In the genomic region with DNA sequence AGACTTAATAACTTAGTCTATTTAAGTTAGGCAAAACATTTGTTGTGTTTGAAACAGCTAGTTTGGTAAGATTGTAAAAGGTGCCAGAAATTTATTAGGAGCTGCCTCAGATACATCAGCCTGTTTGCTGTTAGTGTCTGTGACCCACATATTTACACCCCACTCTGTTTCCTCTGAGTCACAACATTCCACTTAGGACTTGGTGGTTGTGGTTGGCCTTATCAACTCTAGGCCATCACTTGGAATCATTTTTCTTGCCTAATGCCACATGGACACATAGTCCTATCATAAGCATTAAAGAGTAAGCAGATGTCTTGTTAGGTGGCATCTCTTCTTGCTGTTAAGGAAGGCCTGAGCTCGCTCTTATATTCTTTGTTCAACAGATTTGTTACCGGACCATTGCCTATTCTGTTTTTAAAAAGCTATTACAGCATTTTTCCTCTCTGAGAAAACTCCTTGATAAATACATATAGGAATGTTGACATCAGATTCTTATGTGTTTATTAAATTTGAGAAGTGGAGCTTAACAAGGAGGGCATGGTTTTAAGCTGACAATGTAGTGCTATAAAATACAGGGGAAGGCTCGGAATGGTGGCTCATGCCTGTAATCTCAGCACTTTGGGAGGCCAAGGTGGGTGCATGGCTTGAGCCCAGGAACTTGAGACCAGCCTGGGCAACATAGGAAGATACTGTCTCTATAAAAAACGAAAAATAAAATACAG, we compare ENCODE assay signal across 1 cellular context.
TF ChIP-seq lines count a peak whose summit lies in the region.

No MANE protein-coding gene starts in this region.

TF ChIP-seq in K562, 482 proteins besides CTCF, POLR2A, EP300 and RAD21 (continued from another document and continues in another):
- TF ChIP-seq ASH1L (IDR thresholded peaks at IDR 0.05; ENCODE audit: borderline replicate concordance, low read depth, partially characterized antibody) (no peak), SMARCA4 (IDR thresholded peaks at IDR 0.05) (peak; percentile 81; the same call in 1 of the 2 replicates), FOS (IDR thresholded peaks at IDR 0.05; ENCODE audit: extremely low read depth, insufficient read length) (no peak), ZNF717 (CRISPR knock-in tag; IDR thresholded peaks at IDR 0.05) (no peak), YY1 (IDR thresholded peaks at IDR 0.05; ENCODE audit: borderline replicate concordance in 1 of 3, control insufficient read depth in 1 of 3, extremely low read depth in 1 of 3, insufficient read depth in 3 of 3, insufficient read length in 1 of 3, insufficient replicate concordance in 2 of 3, low read depth in 1 of 3, low read length in 2 of 3) (no peak), MTA3 (IDR thresholded peaks at IDR 0.05; ENCODE audit: borderline replicate concordance) (no peak), CBFB (CRISPR knock-in tag; IDR thresholded peaks at IDR 0.05) (no peak), HCFC1 (IDR thresholded peaks at IDR 0.05; ENCODE audit: low read depth, low read length) (no peak), TAL1 (IDR thresholded peaks at IDR 0.05) (0 out of 2 replicates have a peak, but pooled peaks have one; percentile 15), NFRKB (IDR thresholded peaks at IDR 0.05; ENCODE audit: low read depth) (no peak), MAFF (IDR thresholded peaks at IDR 0.05; ENCODE audit: low read length) (no peak), NR2C2 (CRISPR knock-in tag; IDR thresholded peaks at IDR 0.05) (no peak), NR2C2 (tag; IDR thresholded peaks at IDR 0.05) (no peak), ZNF224 (CRISPR knock-in tag; IDR thresholded peaks at IDR 0.05) (no peak), CBFA2T3 (IDR thresholded peaks at IDR 0.05) (peak; percentile 49), C11orf30 (IDR thresholded peaks at IDR 0.05; ENCODE audit: low read depth) (no peak), MCM3 (IDR thresholded peaks at IDR 0.05) (no peak), BRD4 (IDR thresholded peaks at IDR 0.05) (no peak), GABPB2 (CRISPR knock-in tag; conservative IDR thresholded peaks at IDR 0.05) (no peak), TEAD1 (CRISPR knock-in tag; IDR thresholded peaks at IDR 0.05) (0 out of 4 replicates have a peak, but pooled peaks of 1 of the 2 experiments have one; percentile 20), HDGF (IDR thresholded peaks at IDR 0.05) (no peak), ARHGAP35 (IDR thresholded peaks at IDR 0.05; ENCODE audit: partially characterized antibody) (no peak), TEAD4 (IDR thresholded peaks at IDR 0.05; ENCODE audit: low read length) (peak; percentile 73; the same call in 1 of the 2 replicates), TEAD4 (CRISPR knock-in tag; IDR thresholded peaks at IDR 0.05; ENCODE audit: borderline replicate concordance) (no peak), ILF3 (IDR thresholded peaks at IDR 0.05; ENCODE audit: borderline replicate concordance) (no peak), EGR1 (conservative IDR thresholded peaks at IDR 0.05) (no peak), SMARCE1 (IDR thresholded peaks at IDR 0.05) (peak; percentile 86), PURB (CRISPR knock-in tag; IDR thresholded peaks at IDR 0.05; ENCODE audit: low read depth) (no peak), NCOA1 (IDR thresholded peaks at IDR 0.05; ENCODE audit: low read depth) (no peak), ADNP (tag; IDR thresholded peaks at IDR 0.05) (no peak), TAF7 (tag; IDR thresholded peaks at IDR 0.05) (no peak), SOX6 (IDR thresholded peaks at IDR 0.05) (0 out of 2 replicates have a peak, but pooled peaks have one; percentile 13), DPF2 (IDR thresholded peaks at IDR 0.05) (peak; percentile 55), ZZZ3 (IDR thresholded peaks at IDR 0.05) (no peak), ZNF79 (CRISPR knock-in tag; IDR thresholded peaks at IDR 0.05; ENCODE audit: low read depth) (no peak), DNMT1 (IDR thresholded peaks at IDR 0.05) (no peak), FOXK1 (CRISPR knock-in tag; IDR thresholded peaks at IDR 0.05; ENCODE audit: borderline replicate concordance) (no peak), TAF15 (IDR thresholded peaks at IDR 0.05; ENCODE audit: low read depth, low read length) (no peak), HSF4 (CRISPR knock-in tag; IDR thresholded peaks at IDR 0.05; ENCODE audit: borderline replicate concordance) (no peak), NFXL1 (CRISPR knock-in tag; IDR thresholded peaks at IDR 0.05) (no peak), POLR2B (IDR thresholded peaks at IDR 0.05; ENCODE audit: low read depth, partially characterized antibody) (no peak)
- TF ChIP-seq, protein P1, sequence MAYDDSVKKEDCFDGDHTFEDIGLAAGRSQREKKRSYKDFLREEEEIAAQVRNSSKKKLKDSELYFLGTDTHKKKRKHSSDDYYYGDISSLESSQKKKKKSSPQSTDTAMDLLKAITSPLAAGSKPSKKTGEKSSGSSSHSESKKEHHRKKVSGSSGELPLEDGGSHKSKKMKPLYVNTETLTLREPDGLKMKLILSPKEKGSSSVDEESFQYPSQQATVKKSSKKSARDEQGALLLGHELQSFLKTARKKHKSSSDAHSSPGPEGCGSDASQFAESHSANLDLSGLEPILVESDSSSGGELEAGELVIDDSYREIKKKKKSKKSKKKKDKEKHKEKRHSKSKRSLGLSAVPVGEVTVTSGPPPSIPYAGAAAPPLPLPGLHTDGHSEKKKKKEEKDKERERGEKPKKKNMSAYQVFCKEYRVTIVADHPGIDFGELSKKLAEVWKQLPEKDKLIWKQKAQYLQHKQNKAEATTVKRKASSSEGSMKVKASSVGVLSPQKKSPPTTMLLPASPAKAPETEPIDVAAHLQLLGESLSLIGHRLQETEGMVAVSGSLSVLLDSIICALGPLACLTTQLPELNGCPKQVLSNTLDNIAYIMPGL (CRISPR knock-in tag; IDR thresholded peaks at IDR 0.05), result no peak
- TF ChIP-seq, protein P2, sequence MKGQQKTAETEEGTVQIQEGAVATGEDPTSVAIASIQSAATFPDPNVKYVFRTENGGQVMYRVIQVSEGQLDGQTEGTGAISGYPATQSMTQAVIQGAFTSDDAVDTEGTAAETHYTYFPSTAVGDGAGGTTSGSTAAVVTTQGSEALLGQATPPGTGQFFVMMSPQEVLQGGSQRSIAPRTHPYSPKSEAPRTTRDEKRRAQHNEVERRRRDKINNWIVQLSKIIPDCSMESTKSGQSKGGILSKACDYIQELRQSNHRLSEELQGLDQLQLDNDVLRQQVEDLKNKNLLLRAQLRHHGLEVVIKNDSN (CRISPR knock-in tag; IDR thresholded peaks at IDR 0.05), result no peak
- TF ChIP-seq, protein P3, sequence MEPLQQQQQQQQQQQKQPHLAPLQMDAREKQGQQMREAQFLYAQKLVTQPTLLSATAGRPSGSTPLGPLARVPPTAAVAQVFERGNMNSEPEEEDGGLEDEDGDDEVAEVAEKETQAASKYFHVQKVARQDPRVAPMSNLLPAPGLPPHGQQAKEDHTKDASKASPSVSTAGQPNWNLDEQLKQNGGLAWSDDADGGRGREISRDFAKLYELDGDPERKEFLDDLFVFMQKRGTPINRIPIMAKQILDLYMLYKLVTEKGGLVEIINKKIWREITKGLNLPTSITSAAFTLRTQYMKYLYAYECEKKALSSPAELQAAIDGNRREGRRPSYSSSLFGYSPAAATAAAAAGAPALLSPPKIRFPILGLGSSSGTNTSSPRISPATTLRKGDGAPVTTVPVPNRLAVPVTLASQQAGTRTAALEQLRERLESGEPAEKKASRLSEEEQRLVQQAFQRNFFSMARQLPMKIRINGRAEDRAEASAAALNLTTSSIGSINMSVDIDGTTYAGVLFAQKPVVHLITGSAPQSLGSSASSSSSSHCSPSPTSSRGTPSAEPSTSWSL (CRISPR knock-in tag; IDR thresholded peaks at IDR 0.05; ENCODE audit: borderline replicate concordance), result no peak
- TF ChIP-seq, protein P4, sequence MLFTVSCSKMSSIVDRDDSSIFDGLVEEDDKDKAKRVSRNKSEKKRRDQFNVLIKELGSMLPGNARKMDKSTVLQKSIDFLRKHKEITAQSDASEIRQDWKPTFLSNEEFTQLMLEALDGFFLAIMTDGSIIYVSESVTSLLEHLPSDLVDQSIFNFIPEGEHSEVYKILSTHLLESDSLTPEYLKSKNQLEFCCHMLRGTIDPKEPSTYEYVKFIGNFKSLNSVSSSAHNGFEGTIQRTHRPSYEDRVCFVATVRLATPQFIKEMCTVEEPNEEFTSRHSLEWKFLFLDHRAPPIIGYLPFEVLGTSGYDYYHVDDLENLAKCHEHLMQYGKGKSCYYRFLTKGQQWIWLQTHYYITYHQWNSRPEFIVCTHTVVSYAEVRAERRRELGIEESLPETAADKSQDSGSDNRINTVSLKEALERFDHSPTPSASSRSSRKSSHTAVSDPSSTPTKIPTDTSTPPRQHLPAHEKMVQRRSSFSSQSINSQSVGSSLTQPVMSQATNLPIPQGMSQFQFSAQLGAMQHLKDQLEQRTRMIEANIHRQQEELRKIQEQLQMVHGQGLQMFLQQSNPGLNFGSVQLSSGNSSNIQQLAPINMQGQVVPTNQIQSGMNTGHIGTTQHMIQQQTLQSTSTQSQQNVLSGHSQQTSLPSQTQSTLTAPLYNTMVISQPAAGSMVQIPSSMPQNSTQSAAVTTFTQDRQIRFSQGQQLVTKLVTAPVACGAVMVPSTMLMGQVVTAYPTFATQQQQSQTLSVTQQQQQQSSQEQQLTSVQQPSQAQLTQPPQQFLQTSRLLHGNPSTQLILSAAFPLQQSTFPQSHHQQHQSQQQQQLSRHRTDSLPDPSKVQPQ (CRISPR knock-in tag; IDR thresholded peaks at IDR 0.05; ENCODE audit: borderline replicate concordance), result no peak
- TF ChIP-seq, protein P5, sequence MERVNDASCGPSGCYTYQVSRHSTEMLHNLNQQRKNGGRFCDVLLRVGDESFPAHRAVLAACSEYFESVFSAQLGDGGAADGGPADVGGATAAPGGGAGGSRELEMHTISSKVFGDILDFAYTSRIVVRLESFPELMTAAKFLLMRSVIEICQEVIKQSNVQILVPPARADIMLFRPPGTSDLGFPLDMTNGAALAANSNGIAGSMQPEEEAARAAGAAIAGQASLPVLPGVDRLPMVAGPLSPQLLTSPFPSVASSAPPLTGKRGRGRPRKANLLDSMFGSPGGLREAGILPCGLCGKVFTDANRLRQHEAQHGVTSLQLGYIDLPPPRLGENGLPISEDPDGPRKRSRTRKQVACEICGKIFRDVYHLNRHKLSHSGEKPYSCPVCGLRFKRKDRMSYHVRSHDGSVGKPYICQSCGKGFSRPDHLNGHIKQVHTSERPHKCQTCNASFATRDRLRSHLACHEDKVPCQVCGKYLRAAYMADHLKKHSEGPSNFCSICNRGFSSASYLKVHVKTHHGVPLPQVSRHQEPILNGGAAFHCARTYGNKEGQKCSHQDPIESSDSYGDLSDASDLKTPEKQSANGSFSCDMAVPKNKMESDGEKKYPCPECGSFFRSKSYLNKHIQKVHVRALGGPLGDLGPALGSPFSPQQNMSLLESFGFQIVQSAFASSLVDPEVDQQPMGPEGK (CRISPR knock-in tag; IDR thresholded peaks at IDR 0.05; ENCODE audit: borderline replicate concordance), result no peak
- TF ChIP-seq, protein P6, sequence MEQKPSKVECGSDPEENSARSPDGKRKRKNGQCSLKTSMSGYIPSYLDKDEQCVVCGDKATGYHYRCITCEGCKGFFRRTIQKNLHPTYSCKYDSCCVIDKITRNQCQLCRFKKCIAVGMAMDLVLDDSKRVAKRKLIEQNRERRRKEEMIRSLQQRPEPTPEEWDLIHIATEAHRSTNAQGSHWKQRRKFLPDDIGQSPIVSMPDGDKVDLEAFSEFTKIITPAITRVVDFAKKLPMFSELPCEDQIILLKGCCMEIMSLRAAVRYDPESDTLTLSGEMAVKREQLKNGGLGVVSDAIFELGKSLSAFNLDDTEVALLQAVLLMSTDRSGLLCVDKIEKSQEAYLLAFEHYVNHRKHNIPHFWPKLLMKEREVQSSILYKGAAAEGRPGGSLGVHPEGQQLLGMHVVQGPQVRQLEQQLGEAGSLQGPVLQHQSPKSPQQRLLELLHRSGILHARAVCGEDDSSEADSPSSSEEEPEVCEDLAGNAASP (IDR thresholded peaks at IDR 0.05), result no peak
- TF ChIP-seq, protein P7, sequence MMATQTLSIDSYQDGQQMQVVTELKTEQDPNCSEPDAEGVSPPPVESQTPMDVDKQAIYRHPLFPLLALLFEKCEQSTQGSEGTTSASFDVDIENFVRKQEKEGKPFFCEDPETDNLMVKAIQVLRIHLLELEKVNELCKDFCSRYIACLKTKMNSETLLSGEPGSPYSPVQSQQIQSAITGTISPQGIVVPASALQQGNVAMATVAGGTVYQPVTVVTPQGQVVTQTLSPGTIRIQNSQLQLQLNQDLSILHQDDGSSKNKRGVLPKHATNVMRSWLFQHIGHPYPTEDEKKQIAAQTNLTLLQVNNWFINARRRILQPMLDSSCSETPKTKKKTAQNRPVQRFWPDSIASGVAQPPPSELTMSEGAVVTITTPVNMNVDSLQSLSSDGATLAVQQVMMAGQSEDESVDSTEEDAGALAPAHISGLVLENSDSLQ (IDR thresholded peaks at IDR 0.05), result peak; percentile 21; the same call in 1 of the 2 replicates
- TF ChIP-seq, protein P8, sequence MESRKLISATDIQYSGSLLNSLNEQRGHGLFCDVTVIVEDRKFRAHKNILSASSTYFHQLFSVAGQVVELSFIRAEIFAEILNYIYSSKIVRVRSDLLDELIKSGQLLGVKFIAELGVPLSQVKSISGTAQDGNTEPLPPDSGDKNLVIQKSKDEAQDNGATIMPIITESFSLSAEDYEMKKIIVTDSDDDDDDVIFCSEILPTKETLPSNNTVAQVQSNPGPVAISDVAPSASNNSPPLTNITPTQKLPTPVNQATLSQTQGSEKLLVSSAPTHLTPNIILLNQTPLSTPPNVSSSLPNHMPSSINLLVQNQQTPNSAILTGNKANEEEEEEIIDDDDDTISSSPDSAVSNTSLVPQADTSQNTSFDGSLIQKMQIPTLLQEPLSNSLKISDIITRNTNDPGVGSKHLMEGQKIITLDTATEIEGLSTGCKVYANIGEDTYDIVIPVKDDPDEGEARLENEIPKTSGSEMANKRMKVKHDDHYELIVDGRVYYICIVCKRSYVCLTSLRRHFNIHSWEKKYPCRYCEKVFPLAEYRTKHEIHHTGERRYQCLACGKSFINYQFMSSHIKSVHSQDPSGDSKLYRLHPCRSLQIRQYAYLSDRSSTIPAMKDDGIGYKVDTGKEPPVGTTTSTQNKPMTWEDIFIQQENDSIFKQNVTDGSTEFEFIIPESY (CRISPR knock-in tag; IDR thresholded peaks at IDR 0.05), result no peak
- TF ChIP-seq, protein P9, sequence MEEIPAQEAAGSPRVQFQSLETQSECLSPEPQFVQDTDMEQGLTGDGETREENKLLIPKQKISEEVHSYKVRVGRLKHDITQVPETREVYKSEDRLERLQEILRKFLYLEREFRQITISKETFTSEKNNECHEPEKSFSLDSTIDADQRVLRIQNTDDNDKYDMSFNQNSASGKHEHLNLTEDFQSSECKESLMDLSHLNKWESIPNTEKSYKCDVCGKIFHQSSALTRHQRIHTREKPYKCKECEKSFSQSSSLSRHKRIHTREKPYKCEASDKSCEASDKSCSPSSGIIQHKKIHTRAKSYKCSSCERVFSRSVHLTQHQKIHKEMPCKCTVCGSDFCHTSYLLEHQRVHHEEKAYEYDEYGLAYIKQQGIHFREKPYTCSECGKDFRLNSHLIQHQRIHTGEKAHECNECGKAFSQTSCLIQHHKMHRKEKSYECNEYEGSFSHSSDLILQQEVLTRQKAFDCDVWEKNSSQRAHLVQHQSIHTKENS (CRISPR knock-in tag; IDR thresholded peaks at IDR 0.05), result no peak
